10 cellular contexts compared by ENCODE assay signal in genomic region chr17:80361495-80362220, GRCh38. TPM values are rescaled to one million over a fixed set of nuclear protein-coding genes. Genes with fewer than 3 reads are reported as not detected.
DNase-seq lines count a peak whose midpoint lies in the region; ATAC-seq and TF ChIP-seq lines count a peak whose summit lies in the region.
"Had no signal": no experiment of that assay in that cellular context is flagged by ENCODE, and none has a peak within 500 bp of the region (broad histone marks: within the 10 kb centered on the region; RNA-seq: fewer than 3 reads in every experiment).

No MANE protein-coding gene starts in this region.

- no peaks in the 10 kb centered on the region for H3K4me1 Mint-ChIP-seq in chondrocyte (ENCODE audit: low read depth)

- H3K4me3 ChIP-seq in NB4 (ENCODE audit: low read depth, low read length) = no peak overlapping the region
- H3K4me3 ChIP-seq: BLaER1 treated with 17β-estradiol and CSF1 and Interleukin-3, amounts not matched to agents 10 nM and 100 nM had no signal

- no peaks in the 10 kb centered on the region for H3K27me3 Mint-ChIP-seq in chondrocyte (ENCODE audit: low read depth)

- H3K27ac Mint-ChIP-seq in chondrocyte (ENCODE audit: unreplicated experiment) = peak overlapping the region; percentile 27

- no peak for TF ChIP-seq POLR2A in NB4 (IDR thresholded peaks at IDR 0.05; ENCODE audit: extremely low read depth, insufficient read length)

- H3K9me3 Mint-ChIP-seq in chondrocyte (ENCODE audit: low read depth) = no peaks in the 10 kb centered on the region
- H3K9me3 Mint-ChIP-seq: activated T-cell treated with anti-CD3 and anti-CD28 coated beads, Interleukin-2, amount 50 U/mL, for 4 hours had no signal

- peak; percentile 57 for TF ChIP-seq CTCF in NB4 (IDR thresholded peaks at IDR 0.05; ENCODE audit: low read depth, low read length)
- peak; percentile 60 for TF ChIP-seq CTCF in chondrocyte (IDR thresholded peaks at IDR 0.05)

- H3K4me3 Mint-ChIP-seq in chondrocyte (ENCODE audit: unreplicated experiment) = no peak overlapping the region
- H3K4me3 Mint-ChIP-seq: activated T-cell treated with anti-CD3 and anti-CD28 coated beads, Interleukin-2, amount 50 U/mL, for 4 hours had no signal

- no peak for ATAC-seq in HG03135 (IDR thresholded peaks at IDR 0.05; ENCODE audit: unreplicated experiment)

- peak; percentile 39 for DNase-seq in NCI-H2196 (lab: John Stamatoyannopoulos, UW; ENCODE audit: unreplicated experiment)
- no peak for DNase-seq in NCI-H2196 treated with DMSO at 0.1 percent for 48 hours (lab: John Stamatoyannopoulos, UW; ENCODE audit: unreplicated experiment)
- DNase-seq in NB4 (ENCODE audit: low read depth) = peak; percentile 36
- DNase-seq in chondrocyte (ENCODE audit: low spot score) = peak; percentile 47
- peak; percentile 24 for DNase-seq in retina
- DNase-seq in NCI-H345 treated with DMSO at 0.1 percent for 48 hours (lab: John Stamatoyannopoulos, UW; ENCODE audit: unreplicated experiment) = no peak
- no peak for DNase-seq in SHP77 treated with DMSO at 0.1 percent for 48 hours (lab: John Stamatoyannopoulos, UW)
- DNase-seq: activated T-cell treated with anti-CD3 and anti-CD28 coated beads, Interleukin-2, amount 50 U/mL, for 4 hours had no signal

- peaks cover 54% of the 10 kb centered on the region for H3K36me3 Mint-ChIP-seq in chondrocyte (ENCODE audit: low read depth)

RNA-seq across cellular contexts. Expression of gene ENDOV, which starts 53.3 kb away (rescaled TPM):
- 22.8 to 32.5 TPM (median 27.0 TPM) in 3 replicates for total RNA-seq in chondrocyte

Comparison
In these comparisons a context has a peak if more than half of its experiments do, and no peak if none do; other contexts are left out.
1. DNase-seq: peak in NCI-H2196 (single experiment), NB4 (single experiment), chondrocyte (single experiment) and retina (single experiment); none in NCI-H2196 treated with DMSO at 0.1 percent for 48 hours (single experiment), NCI-H345 treated with DMSO at 0.1 percent for 48 hours (single experiment) and SHP77 treated with DMSO at 0.1 percent for 48 hours (single experiment).